Comparison of ENCODE assay signal across 9 cellular contexts in the genomic region with DNA sequence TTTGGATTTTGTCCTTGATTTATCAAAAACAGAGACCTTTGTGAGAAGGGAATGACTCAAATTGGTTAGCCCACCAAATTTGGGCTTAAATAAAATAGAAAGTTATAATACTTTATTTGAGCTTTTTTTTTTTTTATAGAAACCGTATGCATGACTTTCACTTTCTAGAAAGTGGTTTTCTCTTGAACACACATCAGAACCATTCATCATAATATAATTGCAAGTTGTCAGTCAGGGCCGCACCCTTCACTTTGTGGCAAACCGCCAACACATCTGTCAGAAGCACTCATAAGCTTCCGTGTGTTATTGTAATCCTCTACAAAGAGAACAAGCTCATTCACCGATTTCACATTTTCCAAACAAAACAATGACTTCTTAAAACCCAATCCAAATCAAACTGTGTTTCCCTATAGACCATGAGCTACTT.
DNase-seq lines count a peak whose midpoint lies in the region; TF ChIP-seq lines count a peak whose summit lies in the region.
"Had no signal": no experiment of that assay in that cellular context is flagged by ENCODE, and none has a peak within 500 bp of the region (broad histone marks: within the 10 kb centered on the region; RNA-seq: fewer than 3 reads in every experiment).

No MANE protein-coding gene starts in this region.

- H3K9me3 ChIP-seq in HAP-1 (no peaks in the 10 kb centered on the region), SJCRH30 (replicated peaks) (no peaks in the 10 kb centered on the region), GM23248 (ENCODE audit: low read depth) (no peaks in the 10 kb centered on the region), Caco-2 (no peaks in the 10 kb centered on the region)

- POLR2A ChIA-PET in Caco-2 (lab: Charles Lee), result interaction anchor here (0.6 kb wide), 1 partner anchor 56 kb away, joined by 4 read pairs; no protein-coding TSS in a partner anchor

- no peaks in the 10 kb centered on the region for H3K36me3 Mint-ChIP-seq in Caco-2 (ENCODE audit: insufficient read depth, unreplicated experiment)
- H3K36me3 Mint-ChIP-seq: naive B cell had no signal

- BruUV-seq in Caco-2 (replicated peaks; lab: Mats Ljungman, UMichigan), result no TSS peak

- H3K9ac ChIP-seq in GM23248, result no peak overlapping the region

- H3K36me3 ChIP-seq in HAP-1 (replicated peaks) (no peaks in the 10 kb centered on the region), SJCRH30 (no peaks in the 10 kb centered on the region), GM23248 (ENCODE audit: low read depth) (no peaks in the 10 kb centered on the region), Caco-2 (ENCODE audit: control insufficient read depth, insufficient read depth, low read length) (no peaks in the 10 kb centered on the region)

- 17 to 21% methylated on average over 5 of the region's 5 CpGs for WGBS in GM23248 (ENCODE audit: low coverage in 1 of 2, low lambda C conversion rate in 2 of 2, missing lambda C conversion rate in 2 of 2), 2 experiments

- H3K4me1 Mint-ChIP-seq in Caco-2 (ENCODE audit: low read depth, unreplicated experiment), result no peaks in the 10 kb centered on the region
- H3K4me1 Mint-ChIP-seq: naive B cell had no signal

- H3F3A ChIP-seq in GM23248 (ENCODE audit: insufficient read depth), result no peaks in the 10 kb centered on the region

- TF ChIP-seq CTCF in Caco-2 (IDR thresholded peaks at IDR 0.05; ENCODE audit: insufficient read depth in 1 of 2, low read depth in 1 of 2, low read length in 1 of 2, severe bottlenecking in 1 of 2, unreplicated experiment in 1 of 2), result no peak

- no peaks in the 10 kb centered on the region for H4K20me1 ChIP-seq in GM23248 (ENCODE audit: insufficient read depth)

- H3K4me1 ChIP-seq in HAP-1 (peaks cover 23% of the 10 kb centered on the region), SJCRH30 (peaks cover 6% of the 10 kb centered on the region), GM23248 (ENCODE audit: insufficient read depth) (no peaks in the 10 kb centered on the region), Caco-2 (no peaks in the 10 kb centered on the region)

- no peak overlapping the region for H3K27ac ChIP-seq in SJCRH30
- H3K27ac ChIP-seq in GM23248, result no peak overlapping the region

- peak; percentile 73 to 82 for DNase-seq in HAP-1 (ENCODE audit: low spot score in 2 of 2)
- peak; percentile 86 for DNase-seq in NCI-H1417 treated with DMSO at 0.1 percent for 48 hours (lab: John Stamatoyannopoulos, UW)
- peak; percentile 55 to 72 for DNase-seq in SJCRH30
- DNase-seq in inferior parietal cortex (ENCODE audit: extremely low spot score), result peak; percentile 27
- no peak for DNase-seq in GM23248
- DNase-seq in middle frontal gyrus (ENCODE audit: extremely low spot score, low spot score), result no peak
- no peak for DNase-seq in NCI-H1930 (lab: John Stamatoyannopoulos, UW)
- DNase-seq in Caco-2, result no peak
- DNase-seq: naive B cell had no signal

- H3K4me3 ChIP-seq in HAP-1, result no peak overlapping the region
- no peak overlapping the region for H3K4me3 ChIP-seq in SJCRH30
- H3K4me3 ChIP-seq in GM23248, result no peak overlapping the region
- H3K4me3 ChIP-seq in Caco-2 (ENCODE audit: low read depth, low read length), result no peak overlapping the region

- H3K27ac Mint-ChIP-seq in Caco-2 (ENCODE audit: unreplicated experiment), result no peak overlapping the region
- H3K27ac Mint-ChIP-seq: naive B cell had no signal

- H3K27me3 Mint-ChIP-seq in Caco-2 (ENCODE audit: insufficient read depth, unreplicated experiment), result no peaks in the 10 kb centered on the region
- H3K27me3 Mint-ChIP-seq: naive B cell had no signal

- intact Hi-C loops in Caco-2 (cut with micrococcal nuclease; ENCODE audit: unreplicated experiment), result no loop called here

- H3K27me3 ChIP-seq in HAP-1 (ENCODE audit: low read depth) (no peaks in the 10 kb centered on the region), SJCRH30 (no peaks in the 10 kb centered on the region), GM23248 (replicated peaks; ENCODE audit: insufficient read depth) (no peaks in the 10 kb centered on the region), Caco-2 (replicated peaks; ENCODE audit: control insufficient read depth, insufficient read depth, low read length) (no peaks in the 10 kb centered on the region)

- no peak overlapping the region for H2AFZ ChIP-seq in GM23248

- H3K79me2 ChIP-seq in GM23248 (ENCODE audit: insufficient read depth), result no peaks in the 10 kb centered on the region

- H3K4me2 ChIP-seq in GM23248 (ENCODE audit: unreplicated experiment), result no peak overlapping the region

- 0 out of 2 replicates have a peak, but pooled peaks cover 6% of the 10 kb centered on the region for H3K9me2 ChIP-seq in GM23248 (ENCODE audit: insufficient read depth)

- CTCF ChIA-PET in Caco-2 (lab: Charles Lee), result interaction anchor here (0.6 kb wide), 1 partner anchor 211 kb away, joined by 3 read pairs; no protein-coding TSS in a partner anchor

- in situ Hi-C loops in HAP-1 (cut with MboI; ENCODE audit: low sequenced_read_pairs) (loop anchor here (25.0 kb wide), 1 partner anchor 332 kb away; no protein-coding TSS in a partner anchor), GM23248 (cut with MboI) (no loop called here)

- H3K9me3 Mint-ChIP-seq in Caco-2 (ENCODE audit: unreplicated experiment), result no peaks in the 10 kb centered on the region
- H3K9me3 Mint-ChIP-seq: naive B cell had no signal

- H3K4me3 Mint-ChIP-seq in Caco-2 (ENCODE audit: unreplicated experiment), result no peak overlapping the region
- H3K4me3 Mint-ChIP-seq: naive B cell had no signal

Comparison
In these comparisons a context has a peak if more than half of its experiments do, and no peak if none do; other contexts are left out.
1. DNase-seq: peak in HAP-1 (2 of 2), NCI-H1417 treated with DMSO at 0.1 percent for 48 hours (single experiment), SJCRH30 (2 of 2) and inferior parietal cortex (single experiment); none in GM23248 (single experiment), middle frontal gyrus (single experiment), NCI-H1930 (0 of 2) and Caco-2 (0 of 2).